ENCODE assay signal across 26 cellular contexts in the genomic region with DNA sequence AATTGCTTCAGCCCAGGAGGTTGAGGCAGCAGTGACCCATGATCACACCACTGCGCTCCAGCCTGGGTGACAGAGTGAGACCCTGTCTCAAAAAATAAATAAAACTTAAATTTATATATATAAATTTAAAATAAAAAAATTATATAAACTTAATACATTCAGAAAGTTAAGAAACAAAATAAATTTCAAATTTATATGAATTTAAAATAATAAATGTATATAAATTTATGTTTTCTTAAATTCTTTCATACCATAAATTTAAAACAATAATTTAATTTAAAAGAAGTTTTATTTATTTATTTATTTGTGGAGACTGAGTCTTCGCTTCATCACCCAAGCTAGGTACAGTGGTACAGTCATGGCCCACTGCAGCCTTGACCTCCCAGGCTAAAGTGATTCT.
"Had no signal": no experiment of that assay in that cellular context is flagged by ENCODE, and none has a peak within 500 bp of the region (broad histone marks: within the 10 kb centered on the region; RNA-seq: fewer than 3 reads in every experiment).

No MANE protein-coding gene starts in this region.

- DNase-seq: islet precursor cell; kidney glomerular epithelial cell; left cardiac atrium; lower lobe of right lung; mammary epithelial cell; mesenchymal stem cell; naive thymus-derived CD8-positive, alpha-beta T cell; occipital lobe; stimulated activated CD4-positive, alpha-beta T cell treated with anti-CD3 and anti-CD28 coated beads, Interleukin-12 subunit alpha, Interleukin-12 subunit beta, amount 100 ng/mL, for 4 hours; stimulated activated CD4-positive, alpha-beta T cell treated with anti-CD3 and anti-CD28 coated beads, Interleukin-15, amount 100 ng/mL, for 24 hours; stimulated activated CD4-positive, alpha-beta T cell treated with anti-CD3 and anti-CD28 coated beads, Interleukin-2, amount 100 ng/mL, for 24 hours; stimulated activated CD4-positive, alpha-beta T cell treated with anti-CD3 and anti-CD28 coated beads, Interleukin-4, amount 100 ng/mL, for 1 hour; stimulated activated naive B cell treated with anti-CD40 and anti-IgM and Interleukin-4, amounts not matched to agents 10 μg/mL and 1 μg/mL and 100 μg/mL, for 72 hours; stimulated activated naive CD8-positive, alpha-beta T cell treated with anti-CD3 and anti-CD28 coated beads, Interleukin-15, Interleukin-2, amounts not matched to agents 100 U/mL and 50 U/mL, for 24 hours; stomach; testis; thyroid gland; transverse colon; upper lobe of left lung had no signal

- H2AFZ ChIP-seq: hepatocyte had no signal

- H3K27ac ChIP-seq: hepatocyte, lower lobe of right lung, neutrophil, right atrium auricular region, skin epidermis, stomach, testis, thyroid gland, transverse colon, upper lobe of left lung, vagina had no signal

- ATAC-seq: left cardiac atrium; left lobe of liver; naive thymus-derived CD8-positive, alpha-beta T cell; sciatic nerve; stimulated activated naive B cell treated with anti-CD40 and anti-IgM and Interleukin-4, amounts not matched to agents 10 μg/mL and 1 μg/mL and 100 μg/mL, for 72 hours had no signal

- H3K4me3 ChIP-seq: hepatocyte, lower lobe of right lung, right atrium auricular region, skin epidermis, stomach, testis, thyroid gland, transverse colon, upper lobe of left lung, vagina had no signal

- H3K27me3 ChIP-seq: hepatocyte, neutrophil, right atrium auricular region, stomach, testis, thyroid gland, transverse colon, upper lobe of left lung, vagina had no signal

- H3K36me3 ChIP-seq: thyroid gland had no signal

- H3K4me2 ChIP-seq: hepatocyte had no signal

- H3K4me1 ChIP-seq: thyroid gland, transverse colon, vagina had no signal

- H3K9me3 ChIP-seq: lower lobe of right lung, neutrophil, right atrium auricular region, stomach, testis, thyroid gland, transverse colon, upper lobe of left lung, vagina had no signal
